22 cellular contexts compared by ENCODE assay signal in genomic region chrX:153932220-153932915, GRCh38. TPM values are rescaled to one million over a fixed set of nuclear protein-coding genes. Genes with fewer than 3 reads are reported as not detected.
"Had no signal": no experiment of that assay in that cellular context is flagged by ENCODE, and none has a peak within 500 bp of the region (broad histone marks: within the 10 kb centered on the region; RNA-seq: fewer than 3 reads in every experiment).

No MANE protein-coding gene starts in this region.

- H3K9ac ChIP-seq: parathyroid adenoma had no signal

- H3K4me3 ChIP-seq: body of pancreas, hepatocyte, smooth muscle cell, tibial artery, uterus had no signal

- H3K27ac ChIP-seq: body of pancreas, hepatocyte, parathyroid adenoma, tibial artery, uterus had no signal

- H3K27me3 Mint-ChIP-seq: activated CD8-positive, alpha-beta memory T cell treated with anti-CD3 and anti-CD28 coated beads, Interleukin-2, amount 10 ng/mL, durations not matched to agents 7 days and 5 days; effector memory CD8-positive, alpha-beta T cell; naive thymus-derived CD8-positive, alpha-beta T cell had no signal

- H3K9me3 Mint-ChIP-seq: activated naive CD4-positive, alpha-beta T cell treated with anti-CD3 and anti-CD28 coated beads, Interleukin-2, amount 50 U/mL, for 72 hours; activated T-cell treated with anti-CD3 and anti-CD28 coated beads, Interleukin-2, amount 50 U/mL, for 4 hours; effector memory CD8-positive, alpha-beta T cell; stimulated activated effector memory CD8-positive, alpha-beta T cell treated with anti-CD3 and anti-CD28 coated beads, Interleukin-12 subunit alpha, Interleukin-12 subunit beta, amount 100 ng/mL, for 72 hours had no signal

- H3K4me3 Mint-ChIP-seq: stimulated activated effector memory CD8-positive, alpha-beta T cell treated with anti-CD3 and anti-CD28 coated beads, Interleukin-12 subunit alpha, Interleukin-12 subunit beta, amount 100 ng/mL, for 72 hours had no signal

- H3K36me3 ChIP-seq: uterus had no signal

- ATAC-seq: activated CD8-positive, alpha-beta memory T cell treated with anti-CD3 and anti-CD28 coated beads, Interleukin-2, amount 10 ng/mL, durations not matched to agents 7 days and 5 days; activated naive CD4-positive, alpha-beta T cell treated with anti-CD3 and anti-CD28 coated beads, Interleukin-2, amount 50 U/mL, for 72 hours; activated T-cell treated with anti-CD3 and anti-CD28 coated beads, Interleukin-2, amount 50 U/mL, for 4 hours; body of pancreas; effector memory CD8-positive, alpha-beta T cell; left cardiac atrium; naive thymus-derived CD8-positive, alpha-beta T cell; sciatic nerve; SK-N-SH treated with all-trans-retinoic acid at 6 μM for 48 hours; stimulated activated effector memory CD8-positive, alpha-beta T cell treated with anti-CD3 and anti-CD28 coated beads, Interleukin-12 subunit alpha, Interleukin-12 subunit beta, amount 100 ng/mL, for 72 hours had no signal

- H3K9me3 ChIP-seq: body of pancreas, tibial artery, uterus had no signal

- DNase-seq: activated CD4-positive, CD25-positive, alpha-beta regulatory T cell treated with anti-CD3 and anti-CD28 coated beads, Interleukin-2, amount 50 U/mL, for 72 hours; activated CD8-positive, alpha-beta memory T cell treated with anti-CD3 and anti-CD28 coated beads, Interleukin-2, amount 10 ng/mL, durations not matched to agents 7 days and 5 days; activated effector memory CD4-positive, alpha-beta T cell treated with Interleukin-2 at 50 U/mL for 16 hours; activated T-cell treated with anti-CD3 and anti-CD28 coated beads, Interleukin-2, amount 50 U/mL, for 4 hours; body of pancreas; effector memory CD8-positive, alpha-beta T cell; foreskin fibroblast; left cardiac atrium; mesendoderm; stimulated activated CD4-positive, alpha-beta T cell treated with anti-CD3 and anti-CD28 coated beads, Interleukin-4, amount 100 ng/mL, for 24 hours; substantia nigra; tibial artery; uterus had no signal

- H3K27ac Mint-ChIP-seq: activated CD8-positive, alpha-beta memory T cell treated with anti-CD3 and anti-CD28 coated beads, Interleukin-2, amount 10 ng/mL, durations not matched to agents 7 days and 5 days had no signal

RNA-seq across cellular contexts. Expression of gene RENBP, which starts 12.1 kb away (rescaled TPM):
- total RNA-seq: smooth muscle cell had no signal

RNA-seq across cellular contexts. Expression of gene AVPR2, which starts 27.9 kb away (rescaled TPM):
- total RNA-seq: activated CD8-positive, alpha-beta memory T cell treated with anti-CD3 and anti-CD28 coated beads, Interleukin-2, amount 10 ng/mL, durations not matched to agents 7 days and 5 days; activated naive CD4-positive, alpha-beta T cell treated with anti-CD3 and anti-CD28 coated beads, Interleukin-2, amount 50 U/mL, for 72 hours; activated T-cell treated with anti-CD3 and anti-CD28 coated beads, Interleukin-2, amount 50 U/mL, for 4 hours; hepatocyte; naive thymus-derived CD8-positive, alpha-beta T cell; smooth muscle cell; T-helper 1 cell treated with Interleukin-12 subunit alpha and Interleukin-12 subunit beta and Interleukin-4 antibody, amounts not matched to agents 30 ng/mL and 1 ng/mL, for 36 hours had no signal
- polyA plus RNA-seq: hepatocyte; naive thymus-derived CD8-positive, alpha-beta T cell; smooth muscle cell had no signal
